17 cellular contexts compared by ENCODE assay signal in genomic region chr18:58052960-58053359, GRCh38.
"Had no signal": no experiment of that assay in that cellular context is flagged by ENCODE, and none has a peak within 500 bp of the region (broad histone marks: within the 10 kb centered on the region; RNA-seq: fewer than 3 reads in every experiment).

No MANE protein-coding gene starts in this region.

- H3K4me3 ChIP-seq: SJSA1, SK-N-MC had no signal

- H3K27me3 ChIP-seq: SJSA1 had no signal

- DNase-seq: MV-4-11, NCI-H1048, NCI-H1105, NCI-H1417, NCI-H1436 treated with DMSO at 0.1 percent for 48 hours, NCI-H1694, NCI-H187 treated with DMSO at 0.1 percent for 48 hours, NCI-H2029 treated with DMSO at 0.1 percent for 48 hours, NCI-H2107, NCI-H2227 treated with DMSO at 0.1 percent for 48 hours, NCI-H524, Right ventricle myocardium superior, RPMI8226, SIG-M5 had no signal

- H3K36me3 ChIP-seq: SJSA1 had no signal

- H3K27ac ChIP-seq: HL-60, SK-N-MC had no signal
